In the genomic region with DNA sequence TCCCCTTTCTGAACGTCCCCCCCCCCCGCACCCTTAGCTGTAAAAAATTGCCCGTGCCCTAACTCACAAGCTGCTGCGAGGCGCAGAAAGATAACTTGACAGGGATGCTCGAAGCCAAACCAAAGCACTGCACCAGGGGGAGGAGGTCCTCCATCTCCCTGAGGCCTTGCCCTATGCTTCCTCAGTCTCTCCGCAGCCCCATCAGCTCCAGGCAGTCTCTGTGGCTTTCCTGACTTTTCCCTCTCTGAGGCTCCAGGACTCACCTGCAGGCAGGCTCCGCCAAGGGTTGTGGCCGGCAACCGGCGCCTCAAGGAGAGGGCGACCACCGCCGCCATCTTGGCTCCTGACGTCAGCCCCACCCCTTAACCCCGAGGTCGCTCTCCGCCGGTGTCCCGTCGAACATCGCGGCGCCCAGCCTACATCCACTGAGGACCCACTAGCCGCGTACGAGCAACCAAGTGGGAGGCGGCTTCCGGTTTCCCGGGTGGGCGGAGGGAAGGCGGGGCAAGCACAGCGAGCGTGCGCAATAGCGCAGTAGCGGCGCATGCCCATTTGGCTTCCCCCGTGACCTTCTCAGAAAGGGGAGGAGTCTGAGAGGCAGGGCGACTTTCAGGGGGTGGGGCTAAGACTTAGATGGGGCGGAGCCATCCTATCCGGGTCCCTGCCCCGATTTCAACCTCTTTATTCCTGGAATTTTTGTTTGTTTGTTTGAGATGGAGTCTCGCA, we compare ENCODE assay signal across 1 cellular context.
A peak's percentile ranks its signal among the peaks of the same experiment; 100 is the strongest.
TF ChIP-seq lines count a peak whose summit lies in the region.

A gene (minus strand): TSS at position 348 of the 726 bp plus-strand sequence. CDS start 13 bp downstream, at position 335.

TF ChIP-seq in HepG2, 621 proteins besides CTCF, POLR2A, EP300 and RAD21 (continued from another document and continues in another):
- TF ChIP-seq SALL1 (CRISPR knock-in tag; IDR thresholded peaks at IDR 0.05) (peak; percentile 59; the same call in 1 of the 2 replicates), ZNF670 (CRISPR knock-in tag; IDR thresholded peaks at IDR 0.05; ENCODE audit: borderline replicate concordance) (peak; percentile 79; the same call in 1 of the 2 replicates), REXO4 (CRISPR knock-in tag; IDR thresholded peaks at IDR 0.05; ENCODE audit: borderline replicate concordance) (no peak), KAT7 (CRISPR knock-in tag; IDR thresholded peaks at IDR 0.05; ENCODE audit: borderline replicate concordance) (no peak), ZBTB42 (CRISPR knock-in tag; IDR thresholded peaks at IDR 0.05) (no peak; the same call in 1 of the 2 replicates), ZSCAN9 (CRISPR knock-in tag; IDR thresholded peaks at IDR 0.05; ENCODE audit: borderline replicate concordance) (no peak), EHMT2 (IDR thresholded peaks at IDR 0.05; ENCODE audit: borderline replicate concordance, low read depth, low read length) (no peak), KLF6 (CRISPR knock-in tag; IDR thresholded peaks at IDR 0.05) (no peak), KDM5B (CRISPR knock-in tag; IDR thresholded peaks at IDR 0.05; ENCODE audit: borderline replicate concordance) (peak; percentile 23; the same call in 1 of the 2 replicates), SMAD9 (CRISPR knock-in tag; IDR thresholded peaks at IDR 0.05) (no peak), ZNF234 (CRISPR knock-in tag; conservative IDR thresholded peaks at IDR 0.05) (no peak), NONO (IDR thresholded peaks at IDR 0.05) (no peak), NONO (CRISPR knock-in tag; conservative IDR thresholded peaks at IDR 0.05) (peak; percentile 80; the same call in 1 of the 2 replicates), ZNF34 (CRISPR knock-in tag; IDR thresholded peaks at IDR 0.05; ENCODE audit: borderline replicate concordance) (no peak), SP140L (CRISPR knock-in tag; IDR thresholded peaks at IDR 0.05; ENCODE audit: borderline replicate concordance) (no peak), GABPB1 (CRISPR knock-in tag; IDR thresholded peaks at IDR 0.05) (peak; percentile 97), ZFP41 (CRISPR knock-in tag; IDR thresholded peaks at IDR 0.05; ENCODE audit: borderline replicate concordance) (no peak), ZNF235 (CRISPR knock-in tag; IDR thresholded peaks at IDR 0.05; ENCODE audit: borderline replicate concordance) (peak; percentile 32; the same call in 1 of the 2 replicates), FOXK2 (IDR thresholded peaks at IDR 0.05) (no peak), ZIK1 (CRISPR knock-in tag; IDR thresholded peaks at IDR 0.05; ENCODE audit: borderline replicate concordance, low read depth) (no peak), SP4 (CRISPR knock-in tag; IDR thresholded peaks at IDR 0.05) (peak; percentile 90), ZNF260 (CRISPR knock-in tag; IDR thresholded peaks at IDR 0.05; ENCODE audit: borderline replicate concordance, low read depth) (no peak), ZBTB21 (CRISPR knock-in tag; IDR thresholded peaks at IDR 0.05) (no peak), JUND (CRISPR knock-in tag; IDR thresholded peaks at IDR 0.05) (peak; percentile 31; the same call in 1 of the 2 replicates), ZNF577 (CRISPR knock-in tag; IDR thresholded peaks at IDR 0.05; ENCODE audit: borderline replicate concordance, low read depth) (no peak), ZNF326 (CRISPR knock-in tag; IDR thresholded peaks at IDR 0.05; ENCODE audit: borderline replicate concordance) (no peak), MEF2D (CRISPR knock-in tag; IDR thresholded peaks at IDR 0.05) (peak; percentile 71; the same call in 1 of the 2 replicates), ZSCAN29 (CRISPR knock-in tag; conservative IDR thresholded peaks at IDR 0.05) (no peak), RARG (CRISPR knock-in tag; IDR thresholded peaks at IDR 0.05; ENCODE audit: low read depth) (no peak), ZNF20 (CRISPR knock-in tag; IDR thresholded peaks at IDR 0.05) (no peak), SP2 (CRISPR knock-in tag; IDR thresholded peaks at IDR 0.05) (peak; percentile 59), ETV5 (CRISPR knock-in tag; IDR thresholded peaks at IDR 0.05; ENCODE audit: borderline replicate concordance) (peak; percentile 56; the same call in 1 of the 2 replicates), ZBTB7A (CRISPR knock-in tag; IDR thresholded peaks at IDR 0.05) (peak; percentile 71; the same call in 1 of the 2 replicates), ZNF83 (CRISPR knock-in tag; IDR thresholded peaks at IDR 0.05; ENCODE audit: borderline replicate concordance) (no peak), SIN3A (IDR thresholded peaks at IDR 0.05; ENCODE audit: borderline replicate concordance, low read depth, low read length) (peak; percentile 27; the same call in 1 of the 2 replicates)
- TF ChIP-seq, protein P1, sequence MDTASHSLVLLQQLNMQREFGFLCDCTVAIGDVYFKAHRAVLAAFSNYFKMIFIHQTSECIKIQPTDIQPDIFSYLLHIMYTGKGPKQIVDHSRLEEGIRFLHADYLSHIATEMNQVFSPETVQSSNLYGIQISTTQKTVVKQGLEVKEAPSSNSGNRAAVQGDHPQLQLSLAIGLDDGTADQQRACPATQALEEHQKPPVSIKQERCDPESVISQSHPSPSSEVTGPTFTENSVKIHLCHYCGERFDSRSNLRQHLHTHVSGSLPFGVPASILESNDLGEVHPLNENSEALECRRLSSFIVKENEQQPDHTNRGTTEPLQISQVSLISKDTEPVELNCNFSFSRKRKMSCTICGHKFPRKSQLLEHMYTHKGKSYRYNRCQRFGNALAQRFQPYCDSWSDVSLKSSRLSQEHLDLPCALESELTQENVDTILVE (CRISPR knock-in tag; IDR thresholded peaks at IDR 0.05), result peak; percentile 88; the same call in 1 of the 2 replicates
- TF ChIP-seq, protein P2, sequence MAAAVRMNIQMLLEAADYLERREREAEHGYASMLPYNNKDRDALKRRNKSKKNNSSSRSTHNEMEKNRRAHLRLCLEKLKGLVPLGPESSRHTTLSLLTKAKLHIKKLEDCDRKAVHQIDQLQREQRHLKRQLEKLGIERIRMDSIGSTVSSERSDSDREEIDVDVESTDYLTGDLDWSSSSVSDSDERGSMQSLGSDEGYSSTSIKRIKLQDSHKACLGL (CRISPR knock-in tag; IDR thresholded peaks at IDR 0.05), result peak; percentile 70; the same call in 1 of the 2 replicates
- TF ChIP-seq, protein P3, sequence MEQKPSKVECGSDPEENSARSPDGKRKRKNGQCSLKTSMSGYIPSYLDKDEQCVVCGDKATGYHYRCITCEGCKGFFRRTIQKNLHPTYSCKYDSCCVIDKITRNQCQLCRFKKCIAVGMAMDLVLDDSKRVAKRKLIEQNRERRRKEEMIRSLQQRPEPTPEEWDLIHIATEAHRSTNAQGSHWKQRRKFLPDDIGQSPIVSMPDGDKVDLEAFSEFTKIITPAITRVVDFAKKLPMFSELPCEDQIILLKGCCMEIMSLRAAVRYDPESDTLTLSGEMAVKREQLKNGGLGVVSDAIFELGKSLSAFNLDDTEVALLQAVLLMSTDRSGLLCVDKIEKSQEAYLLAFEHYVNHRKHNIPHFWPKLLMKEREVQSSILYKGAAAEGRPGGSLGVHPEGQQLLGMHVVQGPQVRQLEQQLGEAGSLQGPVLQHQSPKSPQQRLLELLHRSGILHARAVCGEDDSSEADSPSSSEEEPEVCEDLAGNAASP (CRISPR knock-in tag; IDR thresholded peaks at IDR 0.05; ENCODE audit: borderline replicate concordance), result peak; percentile 64
- TF ChIP-seq, protein P4, sequence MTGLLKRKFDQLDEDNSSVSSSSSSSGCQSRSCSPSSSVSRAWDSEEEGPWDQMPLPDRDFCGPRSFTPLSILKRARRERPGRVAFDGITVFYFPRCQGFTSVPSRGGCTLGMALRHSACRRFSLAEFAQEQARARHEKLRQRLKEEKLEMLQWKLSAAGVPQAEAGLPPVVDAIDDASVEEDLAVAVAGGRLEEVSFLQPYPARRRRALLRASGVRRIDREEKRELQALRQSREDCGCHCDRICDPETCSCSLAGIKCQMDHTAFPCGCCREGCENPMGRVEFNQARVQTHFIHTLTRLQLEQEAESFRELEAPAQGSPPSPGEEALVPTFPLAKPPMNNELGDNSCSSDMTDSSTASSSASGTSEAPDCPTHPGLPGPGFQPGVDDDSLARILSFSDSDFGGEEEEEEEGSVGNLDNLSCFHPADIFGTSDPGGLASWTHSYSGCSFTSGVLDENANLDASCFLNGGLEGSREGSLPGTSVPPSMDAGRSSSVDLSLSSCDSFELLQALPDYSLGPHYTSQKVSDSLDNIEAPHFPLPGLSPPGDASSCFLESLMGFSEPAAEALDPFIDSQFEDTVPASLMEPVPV (CRISPR knock-in tag; IDR thresholded peaks at IDR 0.05), result 0 out of 2 replicates have a peak, but pooled peaks have one; percentile 53
- TF ChIP-seq, protein P5, sequence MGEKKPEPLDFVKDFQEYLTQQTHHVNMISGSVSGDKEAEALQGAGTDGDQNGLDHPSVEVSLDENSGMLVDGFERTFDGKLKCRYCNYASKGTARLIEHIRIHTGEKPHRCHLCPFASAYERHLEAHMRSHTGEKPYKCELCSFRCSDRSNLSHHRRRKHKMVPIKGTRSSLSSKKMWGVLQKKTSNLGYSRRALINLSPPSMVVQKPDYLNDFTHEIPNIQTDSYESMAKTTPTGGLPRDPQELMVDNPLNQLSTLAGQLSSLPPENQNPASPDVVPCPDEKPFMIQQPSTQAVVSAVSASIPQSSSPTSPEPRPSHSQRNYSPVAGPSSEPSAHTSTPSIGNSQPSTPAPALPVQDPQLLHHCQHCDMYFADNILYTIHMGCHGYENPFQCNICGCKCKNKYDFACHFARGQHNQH (CRISPR knock-in tag; IDR thresholded peaks at IDR 0.05), result peak; percentile 59; the same call in 1 of the 2 replicates
- TF ChIP-seq, protein P6, sequence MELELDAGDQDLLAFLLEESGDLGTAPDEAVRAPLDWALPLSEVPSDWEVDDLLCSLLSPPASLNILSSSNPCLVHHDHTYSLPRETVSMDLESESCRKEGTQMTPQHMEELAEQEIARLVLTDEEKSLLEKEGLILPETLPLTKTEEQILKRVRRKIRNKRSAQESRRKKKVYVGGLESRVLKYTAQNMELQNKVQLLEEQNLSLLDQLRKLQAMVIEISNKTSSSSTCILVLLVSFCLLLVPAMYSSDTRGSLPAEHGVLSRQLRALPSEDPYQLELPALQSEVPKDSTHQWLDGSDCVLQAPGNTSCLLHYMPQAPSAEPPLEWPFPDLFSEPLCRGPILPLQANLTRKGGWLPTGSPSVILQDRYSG (CRISPR knock-in tag; IDR thresholded peaks at IDR 0.05), result no peak
- TF ChIP-seq, protein P7, sequence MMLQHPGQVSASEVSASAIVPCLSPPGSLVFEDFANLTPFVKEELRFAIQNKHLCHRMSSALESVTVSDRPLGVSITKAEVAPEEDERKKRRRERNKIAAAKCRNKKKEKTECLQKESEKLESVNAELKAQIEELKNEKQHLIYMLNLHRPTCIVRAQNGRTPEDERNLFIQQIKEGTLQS (CRISPR knock-in tag; IDR thresholded peaks at IDR 0.05), result peak; percentile 33; the same call in 1 of the 2 replicates
- TF ChIP-seq, protein P8, sequence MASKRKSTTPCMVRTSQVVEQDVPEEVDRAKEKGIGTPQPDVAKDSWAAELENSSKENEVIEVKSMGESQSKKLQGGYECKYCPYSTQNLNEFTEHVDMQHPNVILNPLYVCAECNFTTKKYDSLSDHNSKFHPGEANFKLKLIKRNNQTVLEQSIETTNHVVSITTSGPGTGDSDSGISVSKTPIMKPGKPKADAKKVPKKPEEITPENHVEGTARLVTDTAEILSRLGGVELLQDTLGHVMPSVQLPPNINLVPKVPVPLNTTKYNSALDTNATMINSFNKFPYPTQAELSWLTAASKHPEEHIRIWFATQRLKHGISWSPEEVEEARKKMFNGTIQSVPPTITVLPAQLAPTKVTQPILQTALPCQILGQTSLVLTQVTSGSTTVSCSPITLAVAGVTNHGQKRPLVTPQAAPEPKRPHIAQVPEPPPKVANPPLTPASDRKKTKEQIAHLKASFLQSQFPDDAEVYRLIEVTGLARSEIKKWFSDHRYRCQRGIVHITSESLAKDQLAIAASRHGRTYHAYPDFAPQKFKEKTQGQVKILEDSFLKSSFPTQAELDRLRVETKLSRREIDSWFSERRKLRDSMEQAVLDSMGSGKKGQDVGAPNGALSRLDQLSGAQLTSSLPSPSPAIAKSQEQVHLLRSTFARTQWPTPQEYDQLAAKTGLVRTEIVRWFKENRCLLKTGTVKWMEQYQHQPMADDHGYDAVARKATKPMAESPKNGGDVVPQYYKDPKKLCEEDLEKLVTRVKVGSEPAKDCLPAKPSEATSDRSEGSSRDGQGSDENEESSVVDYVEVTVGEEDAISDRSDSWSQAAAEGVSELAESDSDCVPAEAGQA (IDR thresholded peaks at IDR 0.05; ENCODE audit: low read depth), result peak; percentile 74
- TF ChIP-seq, protein P8 (CRISPR knock-in tag; IDR thresholded peaks at IDR 0.05; ENCODE audit: borderline replicate concordance), result no peak
- TF ChIP-seq, protein P9, sequence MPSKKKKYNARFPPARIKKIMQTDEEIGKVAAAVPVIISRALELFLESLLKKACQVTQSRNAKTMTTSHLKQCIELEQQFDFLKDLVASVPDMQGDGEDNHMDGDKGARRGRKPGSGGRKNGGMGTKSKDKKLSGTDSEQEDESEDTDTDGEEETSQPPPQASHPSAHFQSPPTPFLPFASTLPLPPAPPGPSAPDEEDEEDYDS (CRISPR knock-in tag; IDR thresholded peaks at IDR 0.05), result peak; percentile 92
